Comparison of ENCODE assay signal across 1 cellular context in the genomic region with DNA sequence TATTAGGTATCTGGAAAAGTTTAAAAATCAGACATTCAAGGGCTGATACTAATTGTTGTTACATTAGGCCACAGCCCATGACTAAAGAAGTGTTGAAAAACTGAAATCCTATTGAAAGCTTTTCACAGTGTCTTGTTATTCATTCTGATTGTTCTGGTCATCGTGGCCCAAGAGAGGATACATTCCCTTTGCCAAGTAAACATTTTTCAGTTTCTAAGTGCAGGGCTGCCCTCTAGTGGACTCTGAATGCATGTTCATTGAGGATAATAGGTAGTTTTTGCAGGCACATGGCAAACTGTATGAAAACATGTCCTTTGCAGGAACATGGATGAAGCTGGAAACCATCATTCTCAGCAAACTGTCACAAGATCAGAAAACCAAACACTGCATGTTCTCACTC.
TF ChIP-seq lines count a peak whose summit lies in the region.

No MANE protein-coding gene starts in this region.

TF ChIP-seq in GM12878, 131 proteins besides CTCF, POLR2A, EP300 and RAD21 (continued from another document):
- TF ChIP-seq, protein P1, sequence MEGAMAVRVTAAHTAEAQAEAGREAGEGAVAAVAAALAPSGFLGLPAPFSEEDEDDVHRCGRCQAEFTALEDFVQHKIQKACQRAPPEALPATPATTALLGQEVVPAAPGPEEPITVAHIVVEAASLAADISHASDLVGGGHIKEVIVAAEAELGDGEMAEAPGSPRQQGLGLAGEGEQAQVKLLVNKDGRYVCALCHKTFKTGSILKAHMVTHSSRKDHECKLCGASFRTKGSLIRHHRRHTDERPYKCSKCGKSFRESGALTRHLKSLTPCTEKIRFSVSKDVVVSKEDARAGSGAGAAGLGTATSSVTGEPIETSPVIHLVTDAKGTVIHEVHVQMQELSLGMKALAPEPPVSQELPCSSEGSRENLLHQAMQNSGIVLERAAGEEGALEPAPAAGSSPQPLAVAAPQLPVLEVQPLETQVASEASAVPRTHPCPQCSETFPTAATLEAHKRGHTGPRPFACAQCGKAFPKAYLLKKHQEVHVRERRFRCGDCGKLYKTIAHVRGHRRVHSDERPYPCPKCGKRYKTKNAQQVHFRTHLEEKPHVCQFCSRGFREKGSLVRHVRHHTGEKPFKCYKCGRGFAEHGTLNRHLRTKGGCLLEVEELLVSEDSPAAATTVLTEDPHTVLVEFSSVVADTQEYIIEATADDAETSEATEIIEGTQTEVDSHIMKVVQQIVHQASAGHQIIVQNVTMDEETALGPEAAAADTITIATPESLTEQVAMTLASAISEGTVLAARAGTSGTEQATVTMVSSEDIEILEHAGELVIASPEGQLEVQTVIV (IDR thresholded peaks at IDR 0.05; ENCODE audit: borderline replicate concordance, partially characterized antibody), result no peak
